In genomic region chr2:128776461-128776971, GRCh38 we compare ENCODE assay signal across 14 cellular contexts.
DNase-seq lines count a peak whose midpoint lies in the region; ATAC-seq and TF ChIP-seq lines count a peak whose summit lies in the region.
"Had no signal": no experiment of that assay in that cellular context is flagged by ENCODE, and none has a peak within 500 bp of the region (broad histone marks: within the 10 kb centered on the region; RNA-seq: fewer than 3 reads in every experiment).

No MANE protein-coding gene starts in this region.

- DNase-seq in DMS79 treated with DMSO at 0.1 percent for 48 hours (lab: John Stamatoyannopoulos, UW), result peak; percentile 14
- no peak for DNase-seq in DMS79 (lab: John Stamatoyannopoulos, UW)
- DNase-seq in DND-41, result peak; percentile 0
- peak; percentile 32 for DNase-seq in left lobe of liver (ENCODE audit: low spot score)
- peak; percentile 40 for DNase-seq in sigmoid colon
- no peak for DNase-seq in kidney tubule cell (ENCODE audit: low spot score)
- no peak for DNase-seq in natural killer cell treated with Interleukin-12 subunit alpha and Interleukin-12 subunit beta and Interleukin-15 and Interleukin-18, amount 100 ng/mL, for 72 hours (ENCODE audit: low spot score)
- DNase-seq: 8988T, MM.1S, NCI-H1105 treated with DMSO at 0.1 percent for 48 hours, NCI-H187 treated with DMSO at 0.1 percent for 48 hours, NCI-H446 treated with DMSO at 0.1 percent for 48 hours had no signal

- H3K4me3 ChIP-seq in DND-41 (ENCODE audit: low read depth in 1 of 2, low read length in 2 of 2) (no peak overlapping the region), sigmoid colon (no peak overlapping the region)
- H3K4me3 ChIP-seq: BLaER1 treated with 17β-estradiol and CSF1 and Interleukin-3, amounts not matched to agents 10 nM and 100 nM had no signal

- H3K27me3 ChIP-seq in DND-41 (ENCODE audit: insufficient read depth, low read length, poor library complexity) (no peaks in the 10 kb centered on the region), sigmoid colon (no peaks in the 10 kb centered on the region)
- H3K27me3 ChIP-seq: BLaER1 treated with 17β-estradiol and CSF1 and Interleukin-3, amounts not matched to agents 10 nM and 100 nM had no signal

- no peaks in the 10 kb centered on the region for H3K36me3 Mint-ChIP-seq in natural killer cell treated with Interleukin-12 subunit alpha and Interleukin-12 subunit beta and Interleukin-15 and Interleukin-18, amount 100 ng/mL, for 72 hours

- no peaks in the 10 kb centered on the region for H3K79me2 ChIP-seq in DND-41 (ENCODE audit: insufficient read depth, low read length)

- no peak for TF ChIP-seq CTCF in DND-41 (IDR thresholded peaks at IDR 0.05; ENCODE audit: borderline replicate concordance, extremely low read depth, low read length, poor library complexity, severe bottlenecking)
- TF ChIP-seq CTCF in sigmoid colon (IDR thresholded peaks at IDR 0.05), result no peak

- H3K9ac ChIP-seq in DND-41 (ENCODE audit: low read depth, low read length), result no peak overlapping the region
- H3K9ac ChIP-seq: BLaER1 treated with 17β-estradiol and CSF1 and Interleukin-3, amounts not matched to agents 10 nM and 100 nM had no signal

- intact Hi-C loops in sigmoid colon (cut with DNase I), result no loop called here

- whole genome bisulfite sequencing in sigmoid colon, 2 donors, result 72 to 85% methylated on average over 12 of the region's 12 CpGs

- H3K9me3 Mint-ChIP-seq in natural killer cell treated with Interleukin-12 subunit alpha and Interleukin-12 subunit beta and Interleukin-15 and Interleukin-18, amount 100 ng/mL, for 72 hours, result no peaks in the 10 kb centered on the region

- no peak for ATAC-seq in DND-41 (ENCODE audit: insufficient read depth, low read depth)
- ATAC-seq in left lobe of liver, result no peak
- no peak for ATAC-seq in GM21723 (IDR thresholded peaks at IDR 0.05; ENCODE audit: unreplicated experiment)
- ATAC-seq in natural killer cell treated with Interleukin-12 subunit alpha and Interleukin-12 subunit beta and Interleukin-15 and Interleukin-18, amount 100 ng/mL, for 72 hours, result no peak

- no peak for TF ChIP-seq EP300 in sigmoid colon (IDR thresholded peaks at IDR 0.05)

- H3K4me1 ChIP-seq in DND-41 (ENCODE audit: insufficient read depth, low read length) (no peaks in the 10 kb centered on the region), sigmoid colon (no peaks in the 10 kb centered on the region)

- no peaks in the 10 kb centered on the region for H3K27me3 Mint-ChIP-seq in natural killer cell treated with Interleukin-12 subunit alpha and Interleukin-12 subunit beta and Interleukin-15 and Interleukin-18, amount 100 ng/mL, for 72 hours

- no peak for TF ChIP-seq POLR2A in sigmoid colon (IDR thresholded peaks at IDR 0.05)

- H3K27ac ChIP-seq in DND-41 (ENCODE audit: low read length) (no peak overlapping the region), sigmoid colon (no peak overlapping the region)
- H3K27ac ChIP-seq: BLaER1 treated with 17β-estradiol and CSF1 and Interleukin-3, amounts not matched to agents 10 nM and 100 nM had no signal

- H2AFZ ChIP-seq in DND-41 (ENCODE audit: low read depth, low read length), result no peak overlapping the region

- H3K4me1 Mint-ChIP-seq in natural killer cell treated with Interleukin-12 subunit alpha and Interleukin-12 subunit beta and Interleukin-15 and Interleukin-18, amount 100 ng/mL, for 72 hours (ENCODE audit: low read depth in 2 of 2), result no peaks in the 10 kb centered on the region

- no peak overlapping the region for H3K4me3 Mint-ChIP-seq in natural killer cell treated with Interleukin-12 subunit alpha and Interleukin-12 subunit beta and Interleukin-15 and Interleukin-18, amount 100 ng/mL, for 72 hours

- no peak overlapping the region for H3K27ac Mint-ChIP-seq in natural killer cell treated with Interleukin-12 subunit alpha and Interleukin-12 subunit beta and Interleukin-15 and Interleukin-18, amount 100 ng/mL, for 72 hours

- H4K20me1 ChIP-seq in DND-41 (ENCODE audit: insufficient read depth, low read length), result no peaks in the 10 kb centered on the region
- H4K20me1 ChIP-seq: BLaER1 treated with 17β-estradiol and CSF1 and Interleukin-3, amounts not matched to agents 10 nM and 100 nM had no signal

- H3K9me3 ChIP-seq in DND-41 (ENCODE audit: insufficient read depth, low read length, severe bottlenecking), result no peaks in the 10 kb centered on the region
- H3K9me3 ChIP-seq in sigmoid colon, result no peaks in the 10 kb centered on the region

- no peak overlapping the region for H3K4me2 ChIP-seq in DND-41 (ENCODE audit: insufficient read depth, low read length)
- H3K4me2 ChIP-seq: BLaER1 treated with 17β-estradiol and CSF1 and Interleukin-3, amounts not matched to agents 10 nM and 100 nM had no signal

- H3K36me3 ChIP-seq in DND-41 (ENCODE audit: insufficient read depth, low read length), result no peaks in the 10 kb centered on the region
- no peaks in the 10 kb centered on the region for H3K36me3 ChIP-seq in sigmoid colon
- H3K36me3 ChIP-seq: BLaER1 treated with 17β-estradiol and CSF1 and Interleukin-3, amounts not matched to agents 10 nM and 100 nM had no signal

Comparison
In these comparisons a context has a peak if more than half of its experiments do, and no peak if none do; other contexts are left out.
1. DNase-seq: peak in DMS79 treated with DMSO at 0.1 percent for 48 hours (single experiment), DND-41 (single experiment), left lobe of liver (single experiment) and sigmoid colon (single experiment); none in DMS79 (single experiment), kidney tubule cell (single experiment) and natural killer cell treated with Interleukin-12 subunit alpha and Interleukin-12 subunit beta and Interleukin-15 and Interleukin-18, amount 100 ng/mL, for 72 hours (single experiment).